1 cellular context compared by ENCODE assay signal in the genomic region with DNA sequence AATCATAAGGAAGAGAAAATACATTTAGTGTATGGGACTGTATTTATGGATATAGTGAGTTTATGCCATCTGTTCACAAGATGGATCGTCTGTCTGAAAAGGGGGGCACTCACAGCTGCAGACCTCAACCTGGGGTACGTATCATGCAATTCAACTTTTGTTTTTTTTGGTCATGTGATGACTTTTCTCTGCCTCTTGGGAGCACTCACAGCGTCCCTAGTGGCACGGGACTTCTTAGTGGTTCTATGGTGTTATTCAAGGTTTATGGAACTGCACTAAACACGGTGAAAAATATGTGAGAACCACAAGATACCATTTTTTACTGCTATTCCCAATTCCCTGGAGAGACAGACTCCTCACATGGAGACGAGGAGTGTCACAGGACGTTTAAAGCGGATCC.
TF ChIP-seq lines count a peak whose summit lies in the region.

No MANE protein-coding gene starts in this region.

TF ChIP-seq in K562, 482 proteins besides CTCF, POLR2A, EP300 and RAD21:
- TF ChIP-seq, protein P1, sequence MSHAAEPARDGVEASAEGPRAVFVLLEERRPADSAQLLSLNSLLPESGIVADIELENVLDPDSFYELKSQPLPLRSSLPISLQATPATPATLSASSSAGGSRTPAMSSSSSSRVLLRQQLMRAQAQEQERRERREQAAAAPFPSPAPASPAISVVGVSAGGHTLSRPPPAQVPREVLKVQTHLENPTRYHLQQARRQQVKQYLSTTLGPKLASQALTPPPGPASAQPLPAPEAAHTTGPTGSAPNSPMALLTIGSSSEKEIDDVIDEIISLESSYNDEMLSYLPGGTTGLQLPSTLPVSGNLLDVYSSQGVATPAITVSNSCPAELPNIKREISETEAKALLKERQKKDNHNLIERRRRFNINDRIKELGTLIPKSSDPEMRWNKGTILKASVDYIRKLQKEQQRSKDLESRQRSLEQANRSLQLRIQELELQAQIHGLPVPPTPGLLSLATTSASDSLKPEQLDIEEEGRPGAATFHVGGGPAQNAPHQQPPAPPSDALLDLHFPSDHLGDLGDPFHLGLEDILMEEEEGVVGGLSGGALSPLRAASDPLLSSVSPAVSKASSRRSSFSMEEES (CRISPR knock-in tag; IDR thresholded peaks at IDR 0.05): peak; percentile 64
- no peak for TF ChIP-seq HIVEP1 (CRISPR knock-in tag; IDR thresholded peaks at IDR 0.05)
- TF ChIP-seq HOXB6 (CRISPR knock-in tag; IDR thresholded peaks at IDR 0.05; ENCODE audit: borderline replicate concordance): no peak
- TF ChIP-seq MTF1 (CRISPR knock-in tag; IDR thresholded peaks at IDR 0.05; ENCODE audit: borderline replicate concordance): no peak
- TF ChIP-seq, protein P2, sequence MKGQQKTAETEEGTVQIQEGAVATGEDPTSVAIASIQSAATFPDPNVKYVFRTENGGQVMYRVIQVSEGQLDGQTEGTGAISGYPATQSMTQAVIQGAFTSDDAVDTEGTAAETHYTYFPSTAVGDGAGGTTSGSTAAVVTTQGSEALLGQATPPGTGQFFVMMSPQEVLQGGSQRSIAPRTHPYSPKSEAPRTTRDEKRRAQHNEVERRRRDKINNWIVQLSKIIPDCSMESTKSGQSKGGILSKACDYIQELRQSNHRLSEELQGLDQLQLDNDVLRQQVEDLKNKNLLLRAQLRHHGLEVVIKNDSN (CRISPR knock-in tag; IDR thresholded peaks at IDR 0.05): peak; percentile 42; the same call in 1 of the 2 replicates
- peak; percentile 53; the same call in 1 of the 2 replicates for TF ChIP-seq BHLHE40 (IDR thresholded peaks at IDR 0.05; ENCODE audit: low read length)
- no peak for TF ChIP-seq SRSF3 (IDR thresholded peaks at IDR 0.05; ENCODE audit: insufficient read depth, low read length)
- 0 out of 2 replicates have a peak, but pooled peaks have one; percentile 47 for TF ChIP-seq EZH2 (IDR thresholded peaks at IDR 0.05; ENCODE audit: borderline replicate concordance, low read depth, low read length)
- no peak for TF ChIP-seq FOXM1 (IDR thresholded peaks at IDR 0.05; ENCODE audit: low read depth)
- no peak for TF ChIP-seq FOXM1 (CRISPR knock-in tag; IDR thresholded peaks at IDR 0.05; ENCODE audit: low read depth)
- TF ChIP-seq, protein P3, sequence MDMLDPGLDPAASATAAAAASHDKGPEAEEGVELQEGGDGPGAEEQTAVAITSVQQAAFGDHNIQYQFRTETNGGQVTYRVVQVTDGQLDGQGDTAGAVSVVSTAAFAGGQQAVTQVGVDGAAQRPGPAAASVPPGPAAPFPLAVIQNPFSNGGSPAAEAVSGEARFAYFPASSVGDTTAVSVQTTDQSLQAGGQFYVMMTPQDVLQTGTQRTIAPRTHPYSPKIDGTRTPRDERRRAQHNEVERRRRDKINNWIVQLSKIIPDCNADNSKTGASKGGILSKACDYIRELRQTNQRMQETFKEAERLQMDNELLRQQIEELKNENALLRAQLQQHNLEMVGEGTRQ (CRISPR knock-in tag; IDR thresholded peaks at IDR 0.05): peak; percentile 57; the same call in 1 of the 2 replicates
